ENCODE assay signal across 13 cellular contexts in the genomic region with DNA sequence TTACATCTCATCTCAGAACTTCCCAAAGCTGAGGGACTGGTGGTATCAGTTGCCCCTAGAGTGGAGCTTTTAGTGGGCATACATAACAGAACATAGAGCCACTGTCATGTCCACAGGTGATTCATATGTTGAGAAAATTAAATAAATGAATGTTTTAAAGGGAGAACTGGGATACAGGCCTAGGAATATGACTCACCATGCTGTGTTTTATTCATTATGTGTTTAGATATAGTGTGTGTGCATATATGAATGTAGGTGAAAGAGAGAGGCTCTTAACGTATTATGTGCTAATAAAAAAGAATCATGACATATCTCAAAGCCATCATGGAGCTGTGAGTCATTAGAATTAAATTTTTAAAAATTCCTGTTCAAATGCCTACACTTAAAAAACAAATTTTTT.
"Had no signal": no experiment of that assay in that cellular context is flagged by ENCODE, and none has a peak within 500 bp of the region (broad histone marks: within the 10 kb centered on the region; RNA-seq: fewer than 3 reads in every experiment).

No MANE protein-coding gene starts in this region.

- H3K27ac ChIP-seq: cardiac muscle cell, epithelial cell of prostate, prostate gland, right atrium auricular region, tibial nerve, vagina had no signal

- H3K36me3 ChIP-seq: cardiac muscle cell, prostate gland, right atrium auricular region, tibial nerve, vagina had no signal

- H3K4me1 ChIP-seq: prostate gland, right atrium auricular region, vagina had no signal

- ATAC-seq: activated CD4-positive, CD25-positive, alpha-beta regulatory T cell treated with anti-CD3 and anti-CD28 coated beads, Interleukin-2, amount 50 U/mL, for 24 hours; activated T-cell treated with anti-CD3 and anti-CD28 coated beads, Interleukin-2, amount 50 U/mL, for 72 hours; effector memory CD8-positive, alpha-beta T cell had no signal

- H3K4me3 ChIP-seq: cardiac muscle cell, prostate gland, right atrium auricular region, tibial nerve, vagina had no signal

- H3K9me3 ChIP-seq: prostate gland, right atrium auricular region, tibial nerve, vagina had no signal

- H3K27me3 ChIP-seq: cardiac muscle cell, right atrium auricular region, tibial nerve, vagina had no signal

- DNase-seq: activated CD4-positive, alpha-beta T cell treated with anti-CD3 and anti-CD28 coated beads, Interleukin-2, amount 50 U/mL, for 1 hour; activated effector memory CD4-positive, alpha-beta T cell treated with anti-CD3 and anti-CD28 coated beads, Interleukin-2, amount 50 U/mL, for 16 hours; activated naive CD4-positive, alpha-beta T cell treated with anti-CD3 and anti-CD28 coated beads, Interleukin-2, amount 50 U/mL, for 16 hours; activated T-cell treated with anti-CD3 and anti-CD28 coated beads, Interleukin-2, amount 50 U/mL, for 72 hours; effector memory CD8-positive, alpha-beta T cell; stimulated activated CD4-positive, alpha-beta T cell treated with anti-CD3 and anti-CD28 coated beads, Interleukin-2, amount 100 ng/mL, for 24 hours had no signal
